ENCODE assay signal across 16 cellular contexts in genomic region chr16:81399909-81400308, GRCh38. TPM values are rescaled to one million over a fixed set of nuclear protein-coding genes. Genes with fewer than 3 reads are reported as not detected.
DNase-seq lines count a peak whose midpoint lies in the region; ATAC-seq, FAIRE-seq and TF ChIP-seq lines count a peak whose summit lies in the region.
"Had no signal": no experiment of that assay in that cellular context is flagged by ENCODE, and none has a peak within 500 bp of the region (broad histone marks: within the 10 kb centered on the region; RNA-seq: fewer than 3 reads in every experiment).

No MANE protein-coding gene starts in this region.

- H3K36me3 Mint-ChIP-seq in activated CD4-positive, alpha-beta T cell treated with anti-CD3 and anti-CD28 coated beads, Interleukin-2, amount 10 ng/mL, durations not matched to agents 7 days and 5 days (ENCODE audit: low read depth): no peaks in the 10 kb centered on the region
- H3K36me3 Mint-ChIP-seq: CD8-positive, alpha-beta T cell had no signal

- DNase-seq in HepG2 (ENCODE audit: low spot score) (no peak), right lobe of liver (no peak), RWPE2 (ENCODE audit: low spot score) (peak; percentile 3), sigmoid colon (peak; percentile 37), dorsolateral prefrontal cortex (no peak)
- DNase-seq in activated CD4-positive, alpha-beta T cell treated with anti-CD3 and anti-CD28 coated beads, Interleukin-2, amount 10 ng/mL, durations not matched to agents 7 days and 5 days: no peak
- DNase-seq in activated naive CD4-positive, alpha-beta T cell (lab: John Stamatoyannopoulos, UW): no peak
- DNase-seq: 8988T; Calu3; CD8-positive, alpha-beta T cell; DND-41; EL had no signal

- H3K4me1 Mint-ChIP-seq in activated CD4-positive, alpha-beta T cell treated with anti-CD3 and anti-CD28 coated beads, Interleukin-2, amount 10 ng/mL, durations not matched to agents 7 days and 5 days: peaks cover 5% of the 10 kb centered on the region

- WGBS in HepG2 (ENCODE audit: low lambda C conversion rate): 95% methylated on average over 1 of the region's 1 CpG
- WGBS in right lobe of liver (ENCODE audit: insufficient coverage, low coverage, low lambda C conversion rate, missing lambda C conversion rate): 86% methylated on average over 1 of the region's 1 CpG
- whole genome bisulfite sequencing in sigmoid colon, 2 donors: 98% methylated on average over 1 of the region's 1 CpG

- H3K9ac ChIP-seq in HepG2 (ENCODE audit: insufficient read depth, low read depth, low read length): no peak overlapping the region
- H3K9ac ChIP-seq: BLaER1 treated with 17β-estradiol and CSF1 and Interleukin-3, amounts not matched to agents 10 nM and 100 nM had no signal

- no peak for TF ChIP-seq EP300 in HepG2 (IDR thresholded peaks at IDR 0.05; ENCODE audit: low read depth in 2 of 2, low read length in 2 of 2)
- no peak for TF ChIP-seq EP300 in HepG2 (CRISPR knock-in tag; IDR thresholded peaks at IDR 0.05; ENCODE audit: borderline replicate concordance)
- TF ChIP-seq EP300 in sigmoid colon (IDR thresholded peaks at IDR 0.05): no peak

- in situ Hi-C loops in HepG2 (cut with HindIII; ENCODE audit: extremely low pct_ligation_motif_present, low pct_unique_long_range_greater_than_20kb): loop anchor here (5.0 kb wide), 1 partner anchor 322 kb away; no protein-coding TSS in a partner anchor

- no peaks in the 10 kb centered on the region for H3K79me2 ChIP-seq in HepG2 (ENCODE audit: insufficient read depth, low read length)

- H3K4me3 ChIP-seq in HepG2 (replicated peaks in 1 of 3; ENCODE audit: insufficient read depth in 1 of 3, low read depth in 2 of 3, low read length in 3 of 3) (no peak overlapping the region), right lobe of liver (no peak overlapping the region), RWPE2 (ENCODE audit: severe bottlenecking) (no peak overlapping the region), sigmoid colon (no peak overlapping the region), dorsolateral prefrontal cortex (no peak overlapping the region)
- H3K4me3 ChIP-seq: BLaER1 treated with 17β-estradiol and CSF1 and Interleukin-3, amounts not matched to agents 10 nM and 100 nM; GM12878; HAP-1 had no signal

- peaks cover 2% of the 10 kb centered on the region in 2 experiments; a peak in 1 of 5 replicates for H3K27me3 ChIP-seq in HepG2 (ENCODE audit: control insufficient read depth in 1 of 2, insufficient read depth in 2 of 2, low read length in 2 of 2)
- no peaks in the 10 kb centered on the region for H3K27me3 ChIP-seq in right lobe of liver
- no peaks in the 10 kb centered on the region for H3K27me3 ChIP-seq in RWPE2 (ENCODE audit: insufficient read depth, poor library complexity, severe bottlenecking)
- no peaks in the 10 kb centered on the region for H3K27me3 ChIP-seq in sigmoid colon
- H3K27me3 ChIP-seq in dorsolateral prefrontal cortex: peaks cover 0 to 2% (median 0%) of the 10 kb centered on the region in 45 donors
- H3K27me3 ChIP-seq: BLaER1 treated with 17β-estradiol and CSF1 and Interleukin-3, amounts not matched to agents 10 nM and 100 nM had no signal

- no peak for TF ChIP-seq POLR2A in HepG2 (IDR thresholded peaks at IDR 0.05; ENCODE audit: insufficient read depth in 1 of 2, low read depth in 2 of 2, low read length in 2 of 2)
- TF ChIP-seq POLR2A in right lobe of liver (IDR thresholded peaks at IDR 0.05): no peak
- TF ChIP-seq POLR2A in sigmoid colon (IDR thresholded peaks at IDR 0.05): no peak

- no peak for FAIRE-seq in HepG2 (lab: Jason Lieb, UNC)
- FAIRE-seq: GM12878 had no signal

- H3K27ac ChIP-seq in HepG2 (ENCODE audit: extremely low read length, insufficient read depth, low read length): no peak overlapping the region
- H3K27ac ChIP-seq in right lobe of liver: no peak overlapping the region
- no peak overlapping the region for H3K27ac ChIP-seq in RWPE2 (ENCODE audit: poor library complexity, severe bottlenecking)
- no peak overlapping the region for H3K27ac ChIP-seq in sigmoid colon
- H3K27ac ChIP-seq in dorsolateral prefrontal cortex: no peak overlapping the region
- H3K27ac ChIP-seq: BLaER1 treated with 17β-estradiol and CSF1 and Interleukin-3, amounts not matched to agents 10 nM and 100 nM had no signal

- H3K4me1 ChIP-seq in HepG2 (ENCODE audit: insufficient read depth, low read length) (peaks cover 18% of the 10 kb centered on the region), right lobe of liver (no peaks in the 10 kb centered on the region), RWPE2 (ENCODE audit: insufficient read depth, poor library complexity, severe bottlenecking) (peaks cover 14% of the 10 kb centered on the region), sigmoid colon (peaks cover 0 to 23% (median 14%) of the 10 kb centered on the region in 4 donors)

- POLR2A ChIA-PET in HepG2 (lab: Yijun Ruan, JAX): no interaction called here
- POLR2A ChIA-PET in activated CD4-positive, alpha-beta T cell treated with anti-CD3 and anti-CD28 coated beads, Interleukin-2, amount 10 ng/mL, durations not matched to agents 7 days and 5 days (lab: Charles Lee): no interaction called here

- H3K4me2 ChIP-seq in HepG2 (ENCODE audit: low read depth, low read length): no peak overlapping the region
- H3K4me2 ChIP-seq: BLaER1 treated with 17β-estradiol and CSF1 and Interleukin-3, amounts not matched to agents 10 nM and 100 nM had no signal

- TF ChIP-seq CTCF in HepG2 (CRISPR knock-in tag; IDR thresholded peaks at IDR 0.05) (no peak), right lobe of liver (IDR thresholded peaks at IDR 0.05) (no peak), RWPE2 (IDR thresholded peaks at IDR 0.05; ENCODE audit: poor library complexity, severe bottlenecking) (no peak), sigmoid colon (IDR thresholded peaks at IDR 0.05) (no peak), dorsolateral prefrontal cortex (IDR thresholded peaks at IDR 0.05 in 54 of 56, conservative IDR thresholded peaks at IDR 0.05 in 2 of 56; ENCODE audit: low read depth in 1 of 56, partially characterized antibody in 56 of 56) (no peak)

- ATAC-seq in HepG2 (no peak), right lobe of liver (no peak), RWPE2 (ENCODE audit: low read depth) (no peak)
- ATAC-seq: CD8-positive, alpha-beta T cell; GM12878 had no signal

- H3K27ac Mint-ChIP-seq in activated CD4-positive, alpha-beta T cell treated with anti-CD3 and anti-CD28 coated beads, Interleukin-2, amount 10 ng/mL, durations not matched to agents 7 days and 5 days: no peak overlapping the region
- H3K27ac Mint-ChIP-seq: B cell; CD8-positive, alpha-beta T cell had no signal

- no peak overlapping the region for H3K4me3 Mint-ChIP-seq in activated CD4-positive, alpha-beta T cell treated with anti-CD3 and anti-CD28 coated beads, Interleukin-2, amount 10 ng/mL, durations not matched to agents 7 days and 5 days
- H3K4me3 Mint-ChIP-seq: B cell; CD8-positive, alpha-beta T cell had no signal

- H4K20me1 ChIP-seq in HepG2 (ENCODE audit: insufficient read depth, low read length): no peaks in the 10 kb centered on the region

- H3K9me3 ChIP-seq in HepG2 (ENCODE audit: low read length): peaks cover 6% of the 10 kb centered on the region; the same call in 1 of the 2 replicates
- no peaks in the 10 kb centered on the region for H3K9me3 ChIP-seq in right lobe of liver
- H3K9me3 ChIP-seq in RWPE2 (ENCODE audit: severe bottlenecking): peaks cover 4% of the 10 kb centered on the region
- peaks cover 0 to 2% (median under 1%) of the 10 kb centered on the region in 4 donors for H3K9me3 ChIP-seq in sigmoid colon
- H3K9me3 ChIP-seq: HAP-1 had no signal

- peaks cover 2% of the 10 kb centered on the region for H3K27me3 Mint-ChIP-seq in activated CD4-positive, alpha-beta T cell treated with anti-CD3 and anti-CD28 coated beads, Interleukin-2, amount 10 ng/mL, durations not matched to agents 7 days and 5 days
- H3K27me3 Mint-ChIP-seq: B cell had no signal

- CTCF ChIA-PET in HepG2 (lab: Yijun Ruan, JAX; ENCODE audit: low intra/inter-chr PET ratio, low total read pairs): no interaction called here
- CTCF ChIA-PET in activated CD4-positive, alpha-beta T cell treated with anti-CD3 and anti-CD28 coated beads, Interleukin-2, amount 10 ng/mL, durations not matched to agents 7 days and 5 days (lab: Charles Lee): interaction anchor here (0.8 to 1.7 kb wide), 3 partner anchors 10 to 323 kb away, joined by 3 to 5 read pairs (median 3); no protein-coding TSS in a partner anchor

- TF ChIP-seq RAD21 in HepG2 (CRISPR knock-in tag; IDR thresholded peaks at IDR 0.05): no peak

- intact Hi-C loops in HepG2 (cut with micrococcal nuclease; ENCODE audit: unreplicated experiment): loop anchor here (5.0 kb wide), 2 partner anchors 137 to 182 kb away; no protein-coding TSS in a partner anchor
- intact Hi-C loops in right lobe of liver (cut with DNase I): no loop called here
- intact Hi-C loops in sigmoid colon (cut with DNase I): loop anchor here (5.0 kb wide), 1 partner anchor 222 kb away; no protein-coding TSS in a partner anchor
- intact Hi-C loops in dorsolateral prefrontal cortex (cut with DNase I): loop anchor here (10.0 kb wide), 2 partner anchors 185 to 225 kb away; no protein-coding TSS in a partner anchor

- H2AFZ ChIP-seq in HepG2 (ENCODE audit: low read length): no peak overlapping the region

- H3K36me3 ChIP-seq in HepG2 (replicated peaks in 1 of 2; ENCODE audit: control insufficient read depth in 1 of 2, insufficient read depth in 2 of 2, low read length in 2 of 2) (no peaks in the 10 kb centered on the region), right lobe of liver (no peaks in the 10 kb centered on the region), RWPE2 (ENCODE audit: low read depth) (no peaks in the 10 kb centered on the region), sigmoid colon (no peaks in the 10 kb centered on the region)
- H3K36me3 ChIP-seq: HAP-1 had no signal

- no TSS peak for BruUV-seq in HepG2 (replicated peaks; lab: Mats Ljungman, UMichigan)

- no peaks in the 10 kb centered on the region for H3K9me3 Mint-ChIP-seq in activated CD4-positive, alpha-beta T cell treated with anti-CD3 and anti-CD28 coated beads, Interleukin-2, amount 10 ng/mL, durations not matched to agents 7 days and 5 days
- H3K9me3 Mint-ChIP-seq: CD8-positive, alpha-beta T cell had no signal

RNA-seq across cellular contexts. Expression of gene CMIP, which starts 44.7 kb away (rescaled TPM):
- total RNA-seq in HepG2 (2016; rRNA removed; fragmentation: Illumina TruSeq; extraction: Trizol) (10.9 and 21.7 TPM in 2 replicates), right lobe of liver (10 to 100 TPM; 12.2 to 23.0 (median 16.5) TPM), sigmoid colon (10 to 100 TPM; 11.0 to 30.3 (median 15.9) TPM), dorsolateral prefrontal cortex (100 to 1,000 TPM; 104 to 216 (median 159) TPM)
- total RNA-seq in HepG2 (2016; cell fraction: cytosol; rRNA removed; fragmentation: Illumina TruSeq; extraction: Trizol; ENCODE audit: low read depth): 3.5 and 4.6 TPM in 2 replicates
- total RNA-seq in HepG2 (2016; cell fraction: insoluble cytoplasmic fraction; rRNA removed; fragmentation: Illumina TruSeq; extraction: Trizol): 11.5 and 15.7 TPM in 2 replicates
- 13.0 and 15.9 TPM in 2 replicates for total RNA-seq in HepG2 (2016; cell fraction: membrane; rRNA removed; fragmentation: Illumina TruSeq; extraction: Trizol)
- 23.3 and 29.3 TPM in 2 replicates for total RNA-seq in HepG2 (2016; cell fraction: nucleus; rRNA removed; fragmentation: Illumina TruSeq; extraction: Trizol)
- polyA plus RNA-seq in HepG2 (2011; rRNA removed) (18.1 and 22.0 TPM in 2 replicates), sigmoid colon (10 to 100 TPM; 20.4 to 60.3 (median 40.7) TPM)
- 17.3 and 20.7 TPM in 2 replicates for polyA plus RNA-seq in HepG2 (2011; cell fraction: cytosol; rRNA removed)
- polyA plus RNA-seq in HepG2 (2011; cell fraction: nucleus; rRNA removed): 77.4 and 83.2 TPM in 2 replicates
- polyA plus RNA-seq in HepG2 (2012): 74.4 and 83.5 TPM in 2 replicates
- polyA plus RNA-seq in HepG2 (2016; cell fraction: cytosol; fragmentation: Illumina TruSeq; extraction: Trizol; ENCODE audit: low read depth): 3.4 and 3.8 TPM in 2 replicates
- 29.7 and 48.6 TPM in 2 replicates for polyA plus RNA-seq in HepG2 (2016; cell fraction: insoluble cytoplasmic fraction; fragmentation: Illumina TruSeq; extraction: Trizol; ENCODE audit: low read depth)
- 14.8 and 16.9 TPM in 2 replicates for polyA plus RNA-seq in HepG2 (2016; cell fraction: membrane; fragmentation: Illumina TruSeq; extraction: Trizol; ENCODE audit: low read depth)
- polyA plus RNA-seq in HepG2 (2016; cell fraction: nucleus; fragmentation: Illumina TruSeq; extraction: Trizol; ENCODE audit: insufficient read depth, low read depth): 51.1 and 51.2 TPM in 2 replicates
- polyA minus RNA-seq in HepG2 (2011; rRNA and poly(A)+ RNA removed; ENCODE audit: low replicate concordance): 16.6 and 71.5 TPM in 2 replicates
- 60.8 and 68.8 TPM in 2 replicates for polyA minus RNA-seq in HepG2 (2011; cell fraction: cytosol; rRNA and poly(A)+ RNA removed)
- 61.9 and 63.1 TPM in 2 replicates for polyA minus RNA-seq in HepG2 (2011; cell fraction: nucleus; rRNA and poly(A)+ RNA removed)
- total RNA-seq in activated CD4-positive, alpha-beta T cell treated with anti-CD3 and anti-CD28 coated beads, Interleukin-2, amount 10 ng/mL, durations not matched to agents 7 days and 5 days: 10 to 100 TPM; 44.7 to 46.8 TPM

Comparison
In these comparisons a context has a peak if more than half of its experiments do, and no peak if none do; other contexts are left out.
1. intact Hi-C loops: an anchor here in HepG2 (5.0 kb wide), sigmoid colon (5.0 kb wide) and dorsolateral prefrontal cortex (10.0 kb wide); none called in right lobe of liver.
2. DNase-seq: peak in RWPE2 (single experiment) and sigmoid colon (single experiment); none in HepG2 (single experiment), right lobe of liver (0 of 3), dorsolateral prefrontal cortex (0 of 10), activated CD4-positive, alpha-beta T cell treated with anti-CD3 and anti-CD28 coated beads, Interleukin-2, amount 10 ng/mL, durations not matched to agents 7 days and 5 days (single experiment) and activated naive CD4-positive, alpha-beta T cell (0 of 4).